1 cellular context compared by ENCODE assay signal in genomic region chr12:4307593-4308333, GRCh38.
TF ChIP-seq lines count a peak whose summit lies in the region.

No MANE protein-coding gene starts in this region.

TF ChIP-seq in GM12878, 131 proteins besides CTCF, POLR2A, EP300 and RAD21 (continued from another document):
- TF ChIP-seq MLLT1 (IDR thresholded peaks at IDR 0.05) = 0 out of 2 replicates have a peak, but pooled peaks have one; percentile 23
